8 cellular contexts compared by ENCODE assay signal in the genomic region with DNA sequence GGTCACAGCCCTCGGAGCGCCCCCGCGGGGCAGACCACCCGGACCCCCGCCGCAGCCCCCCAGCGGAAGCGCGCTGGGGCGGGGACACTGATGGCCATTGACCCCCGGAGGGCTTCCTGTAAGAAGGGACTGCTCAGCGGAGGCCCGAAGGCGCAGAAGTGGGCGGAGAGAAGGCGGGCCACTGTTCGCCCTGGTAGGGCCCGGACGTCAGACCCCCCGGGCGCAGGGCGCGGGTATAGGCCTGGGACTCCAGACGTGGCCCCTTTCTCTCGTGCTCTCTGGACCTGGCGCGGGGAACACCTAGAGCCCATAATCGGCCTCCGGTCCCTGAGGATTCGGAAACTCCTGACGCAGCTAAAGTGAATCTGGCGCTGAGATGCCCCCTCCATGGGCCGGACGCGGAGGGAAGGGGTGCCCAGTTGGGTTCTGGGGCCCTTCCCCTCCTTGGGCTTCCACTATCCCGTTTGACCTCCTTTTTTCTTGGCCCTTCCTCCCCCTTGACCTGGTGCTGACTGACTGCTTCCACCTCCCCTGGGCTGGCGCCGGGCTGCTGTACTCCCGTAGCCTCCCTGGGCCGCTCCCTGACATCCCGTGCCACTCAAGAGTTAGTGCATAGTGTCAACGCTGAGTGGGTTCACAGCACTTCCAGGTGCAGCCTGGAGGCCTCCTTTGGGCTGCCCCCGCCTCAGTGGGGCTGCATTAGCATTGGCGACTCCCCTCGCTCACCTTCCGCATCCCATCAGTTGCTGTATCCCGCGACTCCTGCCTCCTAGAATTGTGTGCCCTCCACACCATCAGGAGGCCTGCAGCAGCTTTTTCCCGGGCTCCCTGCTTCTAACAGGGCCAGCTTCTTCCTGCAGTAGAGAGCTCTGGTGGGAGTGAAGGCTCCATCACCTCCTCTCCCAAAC. TPM values are rescaled to one million over a fixed set of nuclear protein-coding genes. Genes with fewer than 3 reads are reported as not detected.
DNase-seq lines count a peak whose midpoint lies in the region; ATAC-seq and TF ChIP-seq lines count a peak whose summit lies in the region.

No MANE protein-coding gene starts in this region.

- H3K27ac Mint-ChIP-seq in CD4-positive, CD25-positive, alpha-beta regulatory T cell = peak overlapping the region; percentile 86 to 98 (median 94)

- peaks cover 0 to 1% (median 0%) of the 10 kb centered on the region in 7 donors for H3K9me3 Mint-ChIP-seq in CD4-positive, CD25-positive, alpha-beta regulatory T cell

- ATAC-seq in CD4-positive, CD25-positive, alpha-beta regulatory T cell (ENCODE audit: low read depth in 2 of 2) = peak; percentile 46 to 49
- ATAC-seq in GM19452 (IDR thresholded peaks at IDR 0.05; ENCODE audit: unreplicated experiment) (peak; percentile 32), HG03571 (IDR thresholded peaks at IDR 0.05; ENCODE audit: unreplicated experiment) (peak; percentile 39)

- DNase-seq in CD4-positive, CD25-positive, alpha-beta regulatory T cell = peak in 2 of 3 donors; percentile 67 to 70
- DNase-seq in T-helper 1 cell (peak; percentile 40 to 54 (median 51)), brain microvascular endothelial cell (peak; percentile 56), iris pigment epithelial cell (ENCODE audit: low read depth) (peak; percentile 61), SHP77 treated with DMSO at 0.1 percent for 48 hours (lab: John Stamatoyannopoulos, UW) (no peak)
- DNase-seq in stimulated activated CD4-positive, alpha-beta T cell treated with anti-CD3 and anti-CD28 coated beads, Interleukin-1b, Interleukin-23, amount 100 ng/mL, for 4 hours (ENCODE audit: low read depth in 2 of 2) = peak; percentile 8 to 43

- peaks cover 17% of the 10 kb centered on the region for H3K36me3 ChIP-seq in CD4-positive, CD25-positive, alpha-beta regulatory T cell (ENCODE audit: control insufficient read depth, insufficient read depth, low read length)
- no peaks in the 10 kb centered on the region for H3K36me3 ChIP-seq in brain microvascular endothelial cell (replicated peaks)

- in situ Hi-C loops in brain microvascular endothelial cell (cut with HindIII; ENCODE audit: low pct_ligation_motif_present, low sequenced_read_pairs) = no loop called here

- no peaks in the 10 kb centered on the region for H3K27me3 Mint-ChIP-seq in CD4-positive, CD25-positive, alpha-beta regulatory T cell

- H3K9me3 ChIP-seq in CD4-positive, CD25-positive, alpha-beta regulatory T cell (ENCODE audit: control insufficient read depth in 2 of 2, low read length in 2 of 2) = no peaks in the 10 kb centered on the region

- H3K27ac ChIP-seq in CD4-positive, CD25-positive, alpha-beta regulatory T cell (ENCODE audit: insufficient read depth, low read length, poor library complexity, severe bottlenecking) = peak overlapping the region; percentile 83
- peak overlapping the region; percentile 75 for H3K27ac ChIP-seq in brain microvascular endothelial cell

- no peaks in the 10 kb centered on the region for H3K27me3 ChIP-seq in CD4-positive, CD25-positive, alpha-beta regulatory T cell (ENCODE audit: control insufficient read depth, insufficient read depth, low read length)
- no peaks in the 10 kb centered on the region for H3K27me3 ChIP-seq in brain microvascular endothelial cell (replicated peaks)

- H3K36me3 Mint-ChIP-seq in CD4-positive, CD25-positive, alpha-beta regulatory T cell = peaks cover 15% of the 10 kb centered on the region

- peak overlapping the region; percentile 93 to 95 (median 94) for H3K4me3 Mint-ChIP-seq in CD4-positive, CD25-positive, alpha-beta regulatory T cell

- no peak for TF ChIP-seq CTCF in brain microvascular endothelial cell (IDR thresholded peaks at IDR 0.05; ENCODE audit: low read depth, low read length, missing control alignments)

- peaks cover 0 to 48% (median 13%) of the 10 kb centered on the region in 4 donors for H3K4me1 Mint-ChIP-seq in CD4-positive, CD25-positive, alpha-beta regulatory T cell

- peak overlapping the region; percentile 59 for H3K4me3 ChIP-seq in CD4-positive, CD25-positive, alpha-beta regulatory T cell (ENCODE audit: low read depth, low read length)
- H3K4me3 ChIP-seq in brain microvascular endothelial cell (ENCODE audit: low read depth, low read length) = peak overlapping the region; percentile 78

- peaks cover 35% of the 10 kb centered on the region for H3K4me1 ChIP-seq in CD4-positive, CD25-positive, alpha-beta regulatory T cell (ENCODE audit: control insufficient read depth, insufficient read depth, low read length, poor library complexity, severe bottlenecking)

RNA-seq across cellular contexts. Expression of gene ABTB1, which starts 0.7 kb away (rescaled TPM):
- total RNA-seq in CD4-positive, CD25-positive, alpha-beta regulatory T cell = 130 TPM
- polyA plus RNA-seq in CD4-positive, CD25-positive, alpha-beta regulatory T cell = 100 to 1,000 TPM; 120 to 129 (median 121) TPM

RNA-seq across cellular contexts. Expression of gene PODXL2, which starts 44.5 kb away (rescaled TPM):
- total RNA-seq in CD4-positive, CD25-positive, alpha-beta regulatory T cell = 1.7 TPM
- 1 to 10 TPM in 3 of 4 donors, under 1 TPM in 1; 0.87 to 3.1 (median 2.1) TPM for polyA plus RNA-seq in CD4-positive, CD25-positive, alpha-beta regulatory T cell
